19 cellular contexts compared by ENCODE assay signal in genomic region chr1:4177425-4178150, GRCh38.
"Had no signal": no experiment of that assay in that cellular context is flagged by ENCODE, and none has a peak within 500 bp of the region (broad histone marks: within the 10 kb centered on the region; RNA-seq: fewer than 3 reads in every experiment).

No MANE protein-coding gene starts in this region.

- DNase-seq: activated CD4-positive, alpha-beta T cell treated with anti-CD3 and anti-CD28 coated beads, Interleukin-2, amount 50 U/mL, for 4 hours; activated CD4-positive, CD25-positive, alpha-beta regulatory T cell treated with anti-CD3 and anti-CD28 coated beads, Interleukin-2, amount 50 U/mL, for 72 hours; activated naive CD4-positive, alpha-beta T cell treated with Interleukin-2 at 50 U/mL for 16 hours; amniotic stem cell; body of pancreas; effector memory CD8-positive, alpha-beta T cell; lower lobe of right lung; naive thymus-derived CD8-positive, alpha-beta T cell; posterior cingulate gyrus; right cardiac atrium; stimulated activated naive B cell treated with anti-CD40 and anti-IgM and Interleukin-4, amounts not matched to agents 10 μg/mL and 1 μg/mL and 100 μg/mL, for 72 hours; T-helper 17 cell had no signal

- H3K36me3 ChIP-seq: gastroesophageal sphincter, lower lobe of right lung, neutrophil, tibial nerve had no signal

- H3K36me3 Mint-ChIP-seq: naive thymus-derived CD8-positive, alpha-beta T cell; stimulated activated naive B cell treated with anti-CD40 and anti-IgM and Interleukin-4, amounts not matched to agents 10 μg/mL and 1 μg/mL and 100 μg/mL, for 72 hours had no signal

- H3K4me3 ChIP-seq: body of pancreas, gastroesophageal sphincter, lower lobe of right lung, tibial nerve had no signal

- ATAC-seq: body of pancreas; effector memory CD8-positive, alpha-beta T cell; gastroesophageal sphincter; lower lobe of right lung; naive thymus-derived CD8-positive, alpha-beta T cell; right cardiac atrium; stimulated activated naive B cell treated with anti-CD40 and anti-IgM and Interleukin-4, amounts not matched to agents 10 μg/mL and 1 μg/mL and 100 μg/mL, for 72 hours; T-helper 17 cell had no signal

- H3K4me1 ChIP-seq: body of pancreas, gastroesophageal sphincter, lower lobe of right lung, tibial nerve had no signal

- H3K9me3 ChIP-seq: body of pancreas, gastroesophageal sphincter, lower lobe of right lung, neutrophil, tibial nerve had no signal

- H3K4me3 Mint-ChIP-seq: activated T-helper 1 cell treated with anti-CD3 and anti-CD28 coated beads, Interleukin-12 subunit alpha, Interleukin-12 subunit beta, Interleukin-2, Interleukin-4 antibody, amounts not matched to agents 30 ng/mL and 10 ng/mL and 1 ng/mL, durations not matched to agents 14 hours and 24 hours and 36 hours; central memory CD8-positive, alpha-beta T cell; dendritic cell treated with granulocyte-macrophage colony-stimulating factor and Interleukin-4, amounts not matched to agents 40 ng/mL and 50 ng/mL, for 4 days; effector memory CD8-positive, alpha-beta T cell; naive thymus-derived CD8-positive, alpha-beta T cell; stimulated activated naive B cell treated with anti-CD40 and anti-IgM and Interleukin-4, amounts not matched to agents 10 μg/mL and 1 μg/mL and 100 μg/mL, for 72 hours; T-helper 17 cell had no signal

- H3K9me3 Mint-ChIP-seq: activated T-helper 1 cell treated with anti-CD3 and anti-CD28 coated beads, Interleukin-12 subunit alpha, Interleukin-12 subunit beta, Interleukin-2, Interleukin-4 antibody, amounts not matched to agents 30 ng/mL and 10 ng/mL and 1 ng/mL, durations not matched to agents 14 hours and 24 hours and 36 hours; central memory CD8-positive, alpha-beta T cell; dendritic cell treated with granulocyte-macrophage colony-stimulating factor and Interleukin-4, amounts not matched to agents 40 ng/mL and 50 ng/mL, for 4 days; effector memory CD8-positive, alpha-beta T cell; naive thymus-derived CD8-positive, alpha-beta T cell; stimulated activated naive B cell treated with anti-CD40 and anti-IgM and Interleukin-4, amounts not matched to agents 10 μg/mL and 1 μg/mL and 100 μg/mL, for 72 hours had no signal

- H3K27me3 Mint-ChIP-seq: dendritic cell treated with granulocyte-macrophage colony-stimulating factor and Interleukin-4, amounts not matched to agents 40 ng/mL and 50 ng/mL, for 4 days had no signal

- H3K4me1 Mint-ChIP-seq: central memory CD8-positive, alpha-beta T cell; stimulated activated naive B cell treated with anti-CD40 and anti-IgM and Interleukin-4, amounts not matched to agents 10 μg/mL and 1 μg/mL and 100 μg/mL, for 72 hours; T-helper 17 cell had no signal

- H3K27ac ChIP-seq: body of pancreas, epithelial cell of prostate, gastroesophageal sphincter, lower lobe of right lung, neutrophil, tibial nerve had no signal

- H3K27ac Mint-ChIP-seq: activated T-helper 1 cell treated with anti-CD3 and anti-CD28 coated beads, Interleukin-12 subunit alpha, Interleukin-12 subunit beta, Interleukin-2, Interleukin-4 antibody, amounts not matched to agents 30 ng/mL and 10 ng/mL and 1 ng/mL, durations not matched to agents 14 hours and 24 hours and 36 hours; dendritic cell treated with granulocyte-macrophage colony-stimulating factor and Interleukin-4, amounts not matched to agents 40 ng/mL and 50 ng/mL, for 4 days; effector memory CD8-positive, alpha-beta T cell; stimulated activated naive B cell treated with anti-CD40 and anti-IgM and Interleukin-4, amounts not matched to agents 10 μg/mL and 1 μg/mL and 100 μg/mL, for 72 hours; T-helper 17 cell had no signal
